1 cellular context compared by ENCODE assay signal in the genomic region with DNA sequence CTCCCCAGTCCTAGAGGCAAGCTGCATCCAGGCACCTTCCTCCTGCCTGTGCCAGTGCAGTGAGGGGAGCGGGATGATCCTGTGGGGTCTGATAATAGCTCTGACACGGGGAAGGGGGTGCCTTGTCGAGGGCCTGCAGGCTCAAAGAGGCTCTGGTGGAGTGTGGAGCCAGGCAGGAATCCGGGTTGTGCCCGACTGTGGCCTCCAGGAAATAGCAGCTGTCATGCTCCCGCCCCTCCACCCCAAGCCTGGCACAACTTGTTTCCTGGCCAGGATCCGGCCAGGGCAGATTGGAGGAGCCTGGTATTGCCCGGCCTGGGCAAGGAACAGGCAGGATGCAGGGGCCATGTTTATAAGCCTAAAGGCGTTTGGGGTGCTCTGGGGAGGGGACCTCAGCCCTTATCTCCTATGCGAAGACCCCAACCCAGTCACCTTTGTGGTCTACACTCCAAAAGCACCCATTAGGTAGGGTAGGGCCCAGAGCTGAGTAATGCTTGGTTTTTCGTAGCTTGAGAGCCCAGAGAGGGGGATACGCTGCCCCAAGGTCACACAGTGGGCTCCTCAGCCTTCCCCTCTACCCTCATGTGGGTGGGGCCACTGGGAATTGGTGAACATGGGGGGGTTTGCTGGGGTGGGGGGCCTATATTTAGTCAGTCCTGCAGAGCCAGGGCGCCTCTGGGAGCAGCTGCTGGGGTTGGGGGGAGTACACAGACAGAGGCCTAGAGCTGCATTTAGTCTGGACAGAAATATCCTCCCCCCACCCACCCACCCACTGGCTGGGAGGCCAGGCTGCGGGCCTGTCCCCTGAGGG.
TF ChIP-seq lines count a peak whose summit lies in the region.

No MANE protein-coding gene starts in this region.

TF ChIP-seq in GM23338, 12 proteins besides CTCF, POLR2A, EP300 and RAD21 (continued from another document):
- TF ChIP-seq, protein P1, sequence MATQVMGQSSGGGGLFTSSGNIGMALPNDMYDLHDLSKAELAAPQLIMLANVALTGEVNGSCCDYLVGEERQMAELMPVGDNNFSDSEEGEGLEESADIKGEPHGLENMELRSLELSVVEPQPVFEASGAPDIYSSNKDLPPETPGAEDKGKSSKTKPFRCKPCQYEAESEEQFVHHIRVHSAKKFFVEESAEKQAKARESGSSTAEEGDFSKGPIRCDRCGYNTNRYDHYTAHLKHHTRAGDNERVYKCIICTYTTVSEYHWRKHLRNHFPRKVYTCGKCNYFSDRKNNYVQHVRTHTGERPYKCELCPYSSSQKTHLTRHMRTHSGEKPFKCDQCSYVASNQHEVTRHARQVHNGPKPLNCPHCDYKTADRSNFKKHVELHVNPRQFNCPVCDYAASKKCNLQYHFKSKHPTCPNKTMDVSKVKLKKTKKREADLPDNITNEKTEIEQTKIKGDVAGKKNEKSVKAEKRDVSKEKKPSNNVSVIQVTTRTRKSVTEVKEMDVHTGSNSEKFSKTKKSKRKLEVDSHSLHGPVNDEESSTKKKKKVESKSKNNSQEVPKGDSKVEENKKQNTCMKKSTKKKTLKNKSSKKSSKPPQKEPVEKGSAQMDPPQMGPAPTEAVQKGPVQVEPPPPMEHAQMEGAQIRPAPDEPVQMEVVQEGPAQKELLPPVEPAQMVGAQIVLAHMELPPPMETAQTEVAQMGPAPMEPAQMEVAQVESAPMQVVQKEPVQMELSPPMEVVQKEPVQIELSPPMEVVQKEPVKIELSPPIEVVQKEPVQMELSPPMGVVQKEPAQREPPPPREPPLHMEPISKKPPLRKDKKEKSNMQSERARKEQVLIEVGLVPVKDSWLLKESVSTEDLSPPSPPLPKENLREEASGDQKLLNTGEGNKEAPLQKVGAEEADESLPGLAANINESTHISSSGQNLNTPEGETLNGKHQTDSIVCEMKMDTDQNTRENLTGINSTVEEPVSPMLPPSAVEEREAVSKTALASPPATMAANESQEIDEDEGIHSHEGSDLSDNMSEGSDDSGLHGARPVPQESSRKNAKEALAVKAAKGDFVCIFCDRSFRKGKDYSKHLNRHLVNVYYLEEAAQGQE (IDR thresholded peaks at IDR 0.05; ENCODE audit: unreplicated experiment): no peak
- no peak for TF ChIP-seq STAT1 (IDR thresholded peaks at IDR 0.05; ENCODE audit: unreplicated experiment)
- no peak for TF ChIP-seq EZH2 (IDR thresholded peaks at IDR 0.05; ENCODE audit: low read depth, unreplicated experiment)
